Comparison of ENCODE assay signal across 8 cellular contexts in genomic region chr9:89466451-89467277, GRCh38.
A peak's percentile ranks its signal among the peaks of the same experiment; 100 is the strongest.
DNase-seq lines count a peak whose midpoint lies in the region; ATAC-seq and TF ChIP-seq lines count a peak whose summit lies in the region.

No MANE protein-coding gene starts in this region.

- H2AFZ ChIP-seq in OCI-LY3 (ENCODE audit: low read depth, low read length), result peak overlapping the region; percentile 1; the same call in 1 of the 2 replicates

- no peaks in the 10 kb centered on the region for H3K36me3 ChIP-seq in OCI-LY3 (replicated peaks; ENCODE audit: low read depth, low read length)
- no peaks in the 10 kb centered on the region for H3K36me3 ChIP-seq in mucosa of rectum (ENCODE audit: control insufficient read depth in 2 of 2, insufficient read depth in 2 of 2, low read length in 2 of 2)

- H3K27ac ChIP-seq in OCI-LY3 (ENCODE audit: low read length) (peak overlapping the region; percentile 41), mucosa of rectum (ENCODE audit: low read depth in 2 of 2, low read length in 2 of 2) (peak overlapping the region; percentile 20 to 31), RWPE1 (no peak overlapping the region)

- H3K27me3 ChIP-seq in OCI-LY3 (ENCODE audit: low read depth, low read length) (peaks cover 10% of the 10 kb centered on the region; the same call in 1 of the 2 replicates), mucosa of rectum (ENCODE audit: control insufficient read depth in 2 of 2, insufficient read depth in 2 of 2, low read length in 2 of 2) (no peaks in the 10 kb centered on the region)

- H3K4me2 ChIP-seq in OCI-LY3 (ENCODE audit: low read length), result peak overlapping the region; percentile 79

- H3K79me2 ChIP-seq in OCI-LY3 (ENCODE audit: low read length), result peaks cover 4% of the 10 kb centered on the region; the same call in 1 of the 2 replicates

- H3K4me1 ChIP-seq in OCI-LY3 (ENCODE audit: low read length) (peaks cover 45% of the 10 kb centered on the region), mucosa of rectum (ENCODE audit: control insufficient read depth in 2 of 2, insufficient read depth in 2 of 2, low read length in 2 of 2) (peaks cover 7 to 13% of the 10 kb centered on the region in 2 donors)

- DNase-seq in GM12865 (ENCODE audit: low read depth), result peak; percentile 77
- no peak for DNase-seq in COLO668 (lab: John Stamatoyannopoulos, UW; ENCODE audit: unreplicated experiment)
- no peak for DNase-seq in RWPE1 (ENCODE audit: low spot score)
- DNase-seq in EL, result no peak
- DNase-seq in AG20443 (ENCODE audit: low spot score), result no peak

- H3K4me3 ChIP-seq in GM12865 (ENCODE audit: low read depth, low read length) (peak overlapping the region; percentile 14), OCI-LY3 (ENCODE audit: low read length) (peak overlapping the region; percentile 45), mucosa of rectum (ENCODE audit: low read length in 2 of 2) (no peak overlapping the region)

- H3K9me3 ChIP-seq in OCI-LY3 (ENCODE audit: insufficient read depth, low read length) (no peaks in the 10 kb centered on the region), mucosa of rectum (ENCODE audit: control insufficient read depth in 2 of 2, low read length in 2 of 2) (no peaks in the 10 kb centered on the region)

- CTCF ChIA-PET in RWPE1 (lab: Yijun Ruan, JAX), result no interaction called here

- POLR2A ChIA-PET in RWPE1 (lab: Yijun Ruan, JAX; ENCODE audit: low non-redundant PET), result no interaction called here

- 0 out of 2 replicates have a peak, but pooled peaks cover 7% of the 10 kb centered on the region for H4K20me1 ChIP-seq in OCI-LY3 (ENCODE audit: insufficient read depth, low read length)

- H3K9ac ChIP-seq in OCI-LY3 (ENCODE audit: low read length) (no peak overlapping the region), mucosa of rectum (ENCODE audit: low read depth in 1 of 2, low read length in 2 of 2) (no peak overlapping the region)

- ATAC-seq in GM21576 (IDR thresholded peaks at IDR 0.05; ENCODE audit: unreplicated experiment), result peak; percentile 53

- TF ChIP-seq CTCF in GM12865 (IDR thresholded peaks at IDR 0.05; ENCODE audit: insufficient read depth, low read depth, low read length, missing control alignments), result no peak
- TF ChIP-seq CTCF in OCI-LY3 (IDR thresholded peaks at IDR 0.05; ENCODE audit: low read depth, low read length), result no peak
- no peak for TF ChIP-seq CTCF in RWPE1 (conservative IDR thresholded peaks at IDR 0.05; ENCODE audit: low read depth)

Comparison
In these comparisons a context has a peak if more than half of its experiments do, and no peak if none do; other contexts are left out.
1. H3K4me3 ChIP-seq: peak in GM12865 (single experiment) and OCI-LY3 (single experiment); none in mucosa of rectum (0 of 2).